Comparison of ENCODE assay signal across 29 cellular contexts in genomic region chr20:24805456-24806233, GRCh38.
"Had no signal": no experiment of that assay in that cellular context is flagged by ENCODE, and none has a peak within 500 bp of the region (broad histone marks: within the 10 kb centered on the region; RNA-seq: fewer than 3 reads in every experiment).

No MANE protein-coding gene starts in this region.

- H3K9me3 Mint-ChIP-seq: activated CD4-positive, alpha-beta memory T cell treated with anti-CD3 and anti-CD28 coated beads, Interleukin-2, amount 10 ng/mL, durations not matched to agents 7 days and 5 days; activated naive CD8-positive, alpha-beta T cell treated with anti-CD3 and anti-CD28 coated beads for 36 hours had no signal

- H3K27ac ChIP-seq: brain microvascular endothelial cell, PC-9, RWPE1, WERI-Rb-1 had no signal

- H3K27me3 ChIP-seq: brain microvascular endothelial cell had no signal

- H3K36me3 ChIP-seq: brain microvascular endothelial cell, WERI-Rb-1 had no signal

- H3K36me3 Mint-ChIP-seq: activated CD8-positive, alpha-beta memory T cell treated with anti-CD3 and anti-CD28 coated beads, Interleukin-2, amount 10 ng/mL, durations not matched to agents 7 days and 5 days; activated naive CD8-positive, alpha-beta T cell treated with anti-CD3 and anti-CD28 coated beads for 36 hours had no signal

- H3K27ac Mint-ChIP-seq: activated CD4-positive, alpha-beta memory T cell treated with anti-CD3 and anti-CD28 coated beads, Interleukin-2, amount 10 ng/mL, durations not matched to agents 7 days and 5 days; activated CD8-positive, alpha-beta memory T cell treated with anti-CD3 and anti-CD28 coated beads, Interleukin-2, amount 10 ng/mL, durations not matched to agents 7 days and 5 days; activated naive CD8-positive, alpha-beta T cell treated with anti-CD3 and anti-CD28 coated beads for 36 hours had no signal

- ATAC-seq: activated CD8-positive, alpha-beta memory T cell treated with anti-CD3 and anti-CD28 coated beads, Interleukin-2, amount 10 ng/mL, durations not matched to agents 7 days and 5 days had no signal

- H3K4me1 Mint-ChIP-seq: activated CD4-positive, alpha-beta memory T cell treated with anti-CD3 and anti-CD28 coated beads, Interleukin-2, amount 10 ng/mL, durations not matched to agents 7 days and 5 days; activated CD8-positive, alpha-beta memory T cell treated with anti-CD3 and anti-CD28 coated beads, Interleukin-2, amount 10 ng/mL, durations not matched to agents 7 days and 5 days had no signal

- H3K4me3 ChIP-seq: PC-9 had no signal

- H3K4me3 Mint-ChIP-seq: activated CD4-positive, alpha-beta memory T cell treated with anti-CD3 and anti-CD28 coated beads, Interleukin-2, amount 10 ng/mL, durations not matched to agents 7 days and 5 days; activated CD8-positive, alpha-beta memory T cell treated with anti-CD3 and anti-CD28 coated beads, Interleukin-2, amount 10 ng/mL, durations not matched to agents 7 days and 5 days; activated naive CD8-positive, alpha-beta T cell treated with anti-CD3 and anti-CD28 coated beads for 36 hours had no signal

- DNase-seq: activated CD4-positive, alpha-beta memory T cell treated with anti-CD3 and anti-CD28 coated beads, Interleukin-2, amount 10 ng/mL, durations not matched to agents 7 days and 5 days; activated CD4-positive, alpha-beta T cell treated with anti-CD3 and anti-CD28 coated beads for 1 hour; activated CD4-positive, alpha-beta T cell treated with anti-CD3 and anti-CD28 coated beads for 48 hours; activated CD4-positive, CD25-positive, alpha-beta regulatory T cell; activated CD8-positive, alpha-beta memory T cell treated with anti-CD3 and anti-CD28 coated beads for 24 hours; activated CD8-positive, alpha-beta memory T cell treated with anti-CD3 and anti-CD28 coated beads, Interleukin-2, amount 10 ng/mL, durations not matched to agents 7 days and 5 days; activated CD8-positive, alpha-beta memory T cell treated with anti-CD3 and anti-CD28 coated beads, Interleukin-2, amount 50 U/mL, for 48 hours; activated effector memory CD4-positive, alpha-beta T cell treated with anti-CD3 and anti-CD28 coated beads, Interleukin-2, amount 50 U/mL, for 16 hours; activated naive CD4-positive, alpha-beta T cell; activated naive CD4-positive, alpha-beta T cell treated with anti-CD3 and anti-CD28 coated beads, Interleukin-2, amount 50 U/mL, for 16 hours; activated naive CD8-positive, alpha-beta T cell treated with anti-CD3 and anti-CD28 coated beads for 36 hours; activated T-cell treated with anti-CD3 and anti-CD28 coated beads, Interleukin-2, amount 50 U/mL, for 48 hours; amniotic stem cell; aorta; brain microvascular endothelial cell; NCI-H1092 treated with DMSO at 0.1 percent for 48 hours; NCI-H1417; NCI-H187 treated with DMSO at 0.1 percent for 48 hours; NCI-H510A; NCI-H526; NCI-H748 treated with DMSO at 0.1 percent for 48 hours; PC-9; Right ventricle myocardium superior; SW 1271; T-helper 1 cell; T-helper 2 cell; T1000; WERI-Rb-1 had no signal

- H3K27me3 Mint-ChIP-seq: activated CD4-positive, alpha-beta memory T cell treated with anti-CD3 and anti-CD28 coated beads, Interleukin-2, amount 10 ng/mL, durations not matched to agents 7 days and 5 days; activated CD8-positive, alpha-beta memory T cell treated with anti-CD3 and anti-CD28 coated beads, Interleukin-2, amount 10 ng/mL, durations not matched to agents 7 days and 5 days had no signal
